In the genomic region with DNA sequence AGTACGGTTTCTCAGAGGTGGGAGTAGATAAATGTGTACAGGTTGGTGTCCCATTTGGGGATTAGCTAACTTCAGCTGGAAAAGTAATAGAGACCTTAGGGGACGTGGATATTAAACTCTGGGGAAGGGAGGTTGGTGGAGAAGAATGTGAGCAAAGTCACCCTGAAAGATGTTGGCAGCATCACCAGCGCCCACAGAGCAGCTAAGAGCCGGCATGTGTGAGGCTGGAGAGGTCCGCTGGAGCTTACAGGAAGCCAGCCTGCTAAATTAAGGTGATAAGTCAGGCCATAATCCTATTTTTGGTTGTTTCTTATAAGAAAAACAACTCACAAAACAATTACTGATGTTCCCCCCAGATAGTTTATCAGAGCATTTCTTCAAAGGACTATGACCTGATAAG, we compare ENCODE assay signal across 1 cellular context.
TF ChIP-seq lines count a peak whose summit lies in the region.

No MANE protein-coding gene starts in this region.

TF ChIP-seq in HepG2, 621 proteins besides CTCF, POLR2A, EP300 and RAD21:
- TF ChIP-seq ZNF530 (CRISPR knock-in tag; IDR thresholded peaks at IDR 0.05; ENCODE audit: low read depth), result no peak
